ENCODE assay signal across 15 cellular contexts in the genomic region with DNA sequence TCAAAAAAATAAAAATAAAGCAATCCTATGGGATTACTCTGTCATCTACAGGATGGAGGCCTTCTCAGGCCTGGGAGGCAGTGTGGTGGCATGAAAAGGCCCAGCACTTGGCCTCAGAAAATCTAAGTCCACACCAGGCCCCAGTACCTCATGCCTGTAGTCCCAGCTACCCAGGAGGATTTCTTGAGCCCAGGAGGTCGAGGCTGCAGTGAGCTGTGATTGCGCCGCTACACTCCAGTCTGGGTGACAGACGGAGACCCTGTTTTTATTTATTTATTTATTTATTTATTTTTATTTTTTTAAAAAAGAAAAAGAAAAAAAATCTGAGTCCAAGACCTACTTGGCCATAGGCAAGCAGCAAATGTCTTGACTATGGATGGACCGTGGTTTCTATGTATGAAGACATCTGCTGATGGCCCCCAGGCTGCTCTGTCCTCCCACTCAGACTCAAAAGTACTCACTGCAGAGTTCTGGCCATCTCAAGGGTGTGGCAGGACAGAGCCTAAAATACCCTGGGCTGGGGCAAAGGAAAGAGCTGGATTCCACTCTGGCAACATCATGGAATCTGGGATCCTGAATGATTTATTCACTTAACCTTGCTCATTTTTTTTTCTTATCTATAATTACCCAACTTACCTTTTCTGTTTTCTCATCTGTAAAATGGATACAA.
"Had no signal": no experiment of that assay in that cellular context is flagged by ENCODE, and none has a peak within 500 bp of the region (broad histone marks: within the 10 kb centered on the region; RNA-seq: fewer than 3 reads in every experiment).

No MANE protein-coding gene starts in this region.

- H3K36me3 Mint-ChIP-seq: naive thymus-derived CD4-positive, alpha-beta T cell; stimulated activated naive B cell treated with anti-CD40 and anti-IgM and Interleukin-4, amounts not matched to agents 10 μg/mL and 1 μg/mL and 100 μg/mL, for 72 hours had no signal

- H3K4me1 Mint-ChIP-seq: mesothelial cell of epicardium had no signal

- H3K27ac Mint-ChIP-seq: endodermal cell; mesothelial cell of epicardium; nephron progenitor cell; stimulated activated naive B cell treated with anti-CD40 and anti-IgM and Interleukin-4, amounts not matched to agents 10 μg/mL and 1 μg/mL and 100 μg/mL, for 72 hours; stimulated activated naive CD8-positive, alpha-beta T cell treated with anti-CD3 and anti-CD28 coated beads, Interleukin-15, amount 100 ng/mL, for 72 hours had no signal

- H3K4me3 Mint-ChIP-seq: endodermal cell; mesothelial cell of epicardium; naive thymus-derived CD4-positive, alpha-beta T cell; nephron progenitor cell; stimulated activated naive B cell treated with anti-CD40 and anti-IgM and Interleukin-4, amounts not matched to agents 10 μg/mL and 1 μg/mL and 100 μg/mL, for 72 hours; stimulated activated naive CD8-positive, alpha-beta T cell treated with anti-CD3 and anti-CD28 coated beads, Interleukin-15, amount 100 ng/mL, for 72 hours had no signal

- H3K27me3 Mint-ChIP-seq: stimulated activated naive CD8-positive, alpha-beta T cell treated with anti-CD3 and anti-CD28 coated beads, Interleukin-15, amount 100 ng/mL, for 72 hours had no signal

- DNase-seq: effector CD4-positive, alpha-beta T cell; psoas muscle; stimulated activated CD4-positive, alpha-beta T cell treated with anti-CD3 and anti-CD28 coated beads, Interleukin-4, amount 100 ng/mL, for 4 hours; stimulated activated naive B cell treated with anti-CD40 and anti-IgM and Interleukin-4, amounts not matched to agents 10 μg/mL and 1 μg/mL and 100 μg/mL, for 72 hours; stimulated activated naive CD8-positive, alpha-beta T cell treated with anti-CD3 and anti-CD28 coated beads, Interleukin-15, amount 100 ng/mL, for 72 hours; upper lobe of right lung had no signal

- H3K9me3 ChIP-seq: heart left ventricle, psoas muscle, right lobe of liver, testis, tibial nerve, upper lobe of right lung, vagina had no signal
